1 cellular context compared by ENCODE assay signal in the genomic region with DNA sequence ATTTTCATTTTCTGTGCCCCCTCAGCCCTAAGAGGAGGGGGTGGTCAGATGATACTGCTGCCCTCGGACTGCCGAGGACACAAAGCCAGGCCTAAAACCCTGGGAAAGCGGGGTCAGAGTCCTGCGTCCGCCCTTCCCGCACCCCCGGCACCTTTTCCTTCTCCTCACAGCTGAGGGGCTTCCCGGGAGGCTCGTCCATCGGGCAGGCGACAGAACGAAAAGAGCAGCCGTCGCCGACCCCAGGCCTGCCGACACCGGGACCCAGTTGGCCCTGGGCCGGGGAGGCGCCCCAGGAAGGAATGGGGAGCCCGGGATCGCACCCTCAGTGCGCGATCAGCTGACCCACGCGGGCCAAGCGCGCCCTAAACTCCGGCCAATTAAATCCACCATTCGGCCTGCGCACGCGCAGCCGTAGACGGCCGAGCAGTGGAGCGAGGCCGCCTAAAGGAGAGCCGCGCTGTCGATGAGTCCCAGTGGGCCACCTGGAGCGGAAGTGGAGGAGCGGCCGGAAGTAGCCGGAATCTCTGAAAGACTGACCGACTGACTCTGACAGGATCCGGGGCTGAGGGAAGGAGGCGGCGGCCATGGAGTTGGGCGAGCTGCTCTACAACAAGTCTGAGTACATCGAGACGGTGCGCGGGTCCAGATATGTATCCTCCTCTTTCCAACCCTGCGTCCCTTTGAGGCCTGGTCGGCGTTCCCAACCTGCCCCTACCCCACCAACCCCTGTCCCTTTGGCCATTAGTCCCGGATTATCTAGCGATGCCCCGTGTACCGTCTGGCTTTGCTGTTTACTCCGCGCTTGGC.
TF ChIP-seq lines count a peak whose summit lies in the region.

TSS of gene DCTN5 (plus strand) at position 508 of the 807 bp plus-strand sequence. CDS start at position 585, 77 bp downstream.
TSS of gene PALB2 (minus strand) at position 352 of the 807 bp plus-strand sequence. CDS start at position 199, 153 bp downstream.

TF ChIP-seq in H1, 55 proteins besides CTCF, POLR2A, EP300 and RAD21 (continued from another document):
- peak; percentile 91; the same call in 1 of the 2 replicates for TF ChIP-seq TCF12 (IDR thresholded peaks at IDR 0.05; ENCODE audit: low read depth, low read length)
- TF ChIP-seq POLR2AphosphoS5 (IDR thresholded peaks at IDR 0.05; ENCODE audit: low read depth, low read length): peak; percentile 67; the same call in 1 of the 2 replicates
- peak; percentile 64 for TF ChIP-seq NANOG (IDR thresholded peaks at IDR 0.05; ENCODE audit: insufficient read depth, low read depth, low read length, poor library complexity, severe bottlenecking)
- TF ChIP-seq FOSL1 (IDR thresholded peaks at IDR 0.05; ENCODE audit: insufficient read depth, low read depth, low read length): no peak
- TF ChIP-seq HDAC2 (IDR thresholded peaks at IDR 0.05; ENCODE audit: borderline replicate concordance in 1 of 2, low read depth in 2 of 2, low read length in 2 of 2): no peak; a peak in 1 of 4 replicates
- TF ChIP-seq CHD2 (IDR thresholded peaks at IDR 0.05; ENCODE audit: low read length): no peak
- TF ChIP-seq KDM5A (IDR thresholded peaks at IDR 0.05; ENCODE audit: low read length): no peak; the same call in 1 of the 2 replicates
- TF ChIP-seq CHD7 (IDR thresholded peaks at IDR 0.05; ENCODE audit: insufficient replicate concordance, low read length): no peak
- TF ChIP-seq SAP30 (IDR thresholded peaks at IDR 0.05; ENCODE audit: insufficient read depth, insufficient replicate concordance, low read length): peak; percentile 96
- no peak for TF ChIP-seq JUN (IDR thresholded peaks at IDR 0.05; ENCODE audit: low read depth, low read length)
- peak; percentile 91 for TF ChIP-seq GABPA (IDR thresholded peaks at IDR 0.05; ENCODE audit: borderline replicate concordance, insufficient read depth, low read length)
- TF ChIP-seq ASH2L (IDR thresholded peaks at IDR 0.05; ENCODE audit: low read length): peak; percentile 56
- peak; percentile 75 for TF ChIP-seq CREB1 (IDR thresholded peaks at IDR 0.05)
- TF ChIP-seq, protein P1, sequence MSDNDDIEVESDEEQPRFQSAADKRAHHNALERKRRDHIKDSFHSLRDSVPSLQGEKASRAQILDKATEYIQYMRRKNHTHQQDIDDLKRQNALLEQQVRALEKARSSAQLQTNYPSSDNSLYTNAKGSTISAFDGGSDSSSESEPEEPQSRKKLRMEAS (IDR thresholded peaks at IDR 0.05): peak; percentile 88
- TF ChIP-seq CEBPB (IDR thresholded peaks at IDR 0.05; ENCODE audit: low read depth, low read length): no peak
- no peak for TF ChIP-seq SUZ12 (IDR thresholded peaks at IDR 0.05; ENCODE audit: low read length)
- peak; percentile 77 for TF ChIP-seq USF2 (IDR thresholded peaks at IDR 0.05; ENCODE audit: low read length)
- no peak for TF ChIP-seq EZH2 (IDR thresholded peaks at IDR 0.05; ENCODE audit: low read depth, low read length, severe bottlenecking)
- TF ChIP-seq, protein P2, sequence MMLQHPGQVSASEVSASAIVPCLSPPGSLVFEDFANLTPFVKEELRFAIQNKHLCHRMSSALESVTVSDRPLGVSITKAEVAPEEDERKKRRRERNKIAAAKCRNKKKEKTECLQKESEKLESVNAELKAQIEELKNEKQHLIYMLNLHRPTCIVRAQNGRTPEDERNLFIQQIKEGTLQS (IDR thresholded peaks at IDR 0.05; ENCODE audit: insufficient read depth, low read depth, low read length): peak; percentile 68; the same call in 1 of the 2 replicates
- peak; percentile 88 for TF ChIP-seq YY1 (IDR thresholded peaks at IDR 0.05; ENCODE audit: low read depth, low read length)
- peak; percentile 97 for TF ChIP-seq PHF8 (conservative IDR thresholded peaks at IDR 0.05; ENCODE audit: low read depth, low read length)
- peak; percentile 35; the same call in 1 of the 2 replicates for TF ChIP-seq EGR1 (IDR thresholded peaks at IDR 0.05; ENCODE audit: borderline replicate concordance, low read depth, low read length)
- peak; percentile 92 for TF ChIP-seq TAF1 (IDR thresholded peaks at IDR 0.05; ENCODE audit: low read depth, low read length)
- TF ChIP-seq TBP (IDR thresholded peaks at IDR 0.05; ENCODE audit: low read depth, low read length): peak; percentile 69
- TF ChIP-seq KDM1A (IDR thresholded peaks at IDR 0.05; ENCODE audit: borderline replicate concordance, low read length): no peak
- TF ChIP-seq CHD1 (IDR thresholded peaks at IDR 0.05; ENCODE audit: low read depth, low read length): no peak; the same call in 1 of the 2 replicates
- no peak for TF ChIP-seq BRCA1 (IDR thresholded peaks at IDR 0.05; ENCODE audit: low read depth, low read length)
- peak; percentile 89 for TF ChIP-seq NRF1 (IDR thresholded peaks at IDR 0.05; ENCODE audit: low read depth, low read length)
- no peak for TF ChIP-seq ZNF274 (IDR thresholded peaks at IDR 0.05; ENCODE audit: borderline replicate concordance, extremely low read depth, low read length)
- no peak for TF ChIP-seq MAFK (IDR thresholded peaks at IDR 0.05; ENCODE audit: low read depth, low read length)
- TF ChIP-seq SIX5 (IDR thresholded peaks at IDR 0.05; ENCODE audit: low read depth, low read length): peak; percentile 12; the same call in 1 of the 2 replicates
- no peak for TF ChIP-seq BACH1 (IDR thresholded peaks at IDR 0.05; ENCODE audit: low read length)
- no peak for TF ChIP-seq RBBP5 (IDR thresholded peaks at IDR 0.05; ENCODE audit: borderline replicate concordance, low read depth, low read length)
- no peak for TF ChIP-seq SP4 (IDR thresholded peaks at IDR 0.05; ENCODE audit: low read length)
- no peak for TF ChIP-seq RXRA (IDR thresholded peaks at IDR 0.05; ENCODE audit: insufficient read depth, low read depth, low read length)
- TF ChIP-seq CBX8 (IDR thresholded peaks at IDR 0.05; ENCODE audit: borderline replicate concordance, low read depth, low read length): no peak
- no peak for TF ChIP-seq CTBP2 (IDR thresholded peaks at IDR 0.05; ENCODE audit: borderline replicate concordance, insufficient read depth, insufficient read length, low read length)
- TF ChIP-seq SIRT6 (IDR thresholded peaks at IDR 0.05; ENCODE audit: low read length): no peak
- TF ChIP-seq POU5F1 (IDR thresholded peaks at IDR 0.05; ENCODE audit: low read depth, low read length): no peak
- TF ChIP-seq SRF (IDR thresholded peaks at IDR 0.05; ENCODE audit: low read depth, low read length): peak; percentile 97
- TF ChIP-seq SP1 (IDR thresholded peaks at IDR 0.05; ENCODE audit: low read depth, low read length): peak; percentile 75
- no peak for TF ChIP-seq SP2 (IDR thresholded peaks at IDR 0.05; ENCODE audit: low read length)
- no peak for TF ChIP-seq GTF2F1 (IDR thresholded peaks at IDR 0.05; ENCODE audit: borderline replicate concordance, low read depth, low read length)
- no peak for TF ChIP-seq TAF7 (optimal IDR thresholded peaks at IDR 0.05; ENCODE audit: borderline replicate concordance, low read depth, low read length)
- TF ChIP-seq, protein P3, sequence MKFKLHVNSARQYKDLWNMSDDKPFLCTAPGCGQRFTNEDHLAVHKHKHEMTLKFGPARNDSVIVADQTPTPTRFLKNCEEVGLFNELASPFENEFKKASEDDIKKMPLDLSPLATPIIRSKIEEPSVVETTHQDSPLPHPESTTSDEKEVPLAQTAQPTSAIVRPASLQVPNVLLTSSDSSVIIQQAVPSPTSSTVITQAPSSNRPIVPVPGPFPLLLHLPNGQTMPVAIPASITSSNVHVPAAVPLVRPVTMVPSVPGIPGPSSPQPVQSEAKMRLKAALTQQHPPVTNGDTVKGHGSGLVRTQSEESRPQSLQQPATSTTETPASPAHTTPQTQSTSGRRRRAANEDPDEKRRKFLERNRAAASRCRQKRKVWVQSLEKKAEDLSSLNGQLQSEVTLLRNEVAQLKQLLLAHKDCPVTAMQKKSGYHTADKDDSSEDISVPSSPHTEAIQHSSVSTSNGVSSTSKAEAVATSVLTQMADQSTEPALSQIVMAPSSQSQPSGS (IDR thresholded peaks at IDR 0.05; ENCODE audit: low read length): no peak
- TF ChIP-seq CBX5 (IDR thresholded peaks at IDR 0.05; ENCODE audit: low read depth, low read length): no peak
- peak; percentile 61 for TF ChIP-seq KDM4A (IDR thresholded peaks at IDR 0.05; ENCODE audit: low read depth, low read length, severe bottlenecking)
- TF ChIP-seq TEAD4 (IDR thresholded peaks at IDR 0.05; ENCODE audit: low read depth, low read length): no peak
- TF ChIP-seq E2F6 (IDR thresholded peaks at IDR 0.05): peak; percentile 80
- TF ChIP-seq RNF2 (IDR thresholded peaks at IDR 0.05; ENCODE audit: borderline replicate concordance, low read depth, low read length, missing control alignments, poor library complexity, severe bottlenecking): no peak
